ENCODE assay signal across 8 cellular contexts in the genomic region with DNA sequence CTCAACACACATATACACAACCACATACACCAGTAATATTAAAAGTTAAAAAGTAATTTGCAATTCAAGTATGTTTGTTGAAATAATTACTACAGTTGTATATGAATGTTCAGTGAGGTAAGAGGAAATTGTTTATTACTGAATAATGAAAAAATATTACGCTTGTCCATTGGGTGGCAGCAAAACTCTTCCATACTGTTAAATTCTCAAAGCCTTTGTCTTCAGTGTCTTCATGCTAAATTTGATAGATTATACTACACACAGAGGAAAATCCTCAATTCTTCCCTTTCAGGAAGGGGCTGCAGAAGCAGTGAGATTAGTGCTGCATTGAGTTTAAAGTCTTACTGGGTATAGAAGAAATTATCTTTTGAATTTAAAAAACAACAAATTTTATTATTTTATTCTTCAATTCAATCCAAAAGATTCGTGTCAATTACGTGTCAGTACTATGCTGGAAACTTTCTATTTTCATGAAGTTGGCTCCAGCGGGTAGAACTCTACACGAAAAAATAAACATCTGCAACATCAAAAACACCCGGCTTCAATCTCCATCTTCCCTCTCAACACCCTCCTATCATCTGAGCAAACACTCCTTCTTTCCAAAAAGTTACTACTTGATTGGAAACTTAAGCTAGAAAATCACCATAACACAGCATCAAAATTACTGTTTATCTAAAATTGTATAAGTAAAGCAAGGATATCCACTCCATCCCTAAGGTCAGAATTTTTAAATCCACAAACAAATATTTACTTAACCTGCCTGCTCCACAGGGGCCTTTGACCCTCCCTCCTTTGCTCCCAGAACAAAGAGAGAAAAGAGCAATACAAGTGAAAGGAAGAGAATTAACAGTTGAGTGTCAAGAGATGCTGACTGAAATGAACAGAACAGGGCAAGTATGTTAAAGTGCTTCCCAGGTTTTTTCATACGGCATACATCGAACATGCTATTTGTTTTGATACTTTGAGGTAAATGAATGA. TPM values are rescaled to one million over a fixed set of nuclear protein-coding genes. Genes with fewer than 3 reads are reported as not detected.
DNase-seq lines count a peak whose midpoint lies in the region; ATAC-seq and TF ChIP-seq lines count a peak whose summit lies in the region.

No MANE protein-coding gene starts in this region.

- H3K4me2 ChIP-seq in KMS-11: no peak overlapping the region

- no peaks in the 10 kb centered on the region for H3K9me3 Mint-ChIP-seq in endothelial cell (ENCODE audit: unreplicated experiment)
- H3K9me3 Mint-ChIP-seq in nephron: peaks cover 13% of the 10 kb centered on the region

- H3K27me3 ChIP-seq in GM06990 (replicated peaks; ENCODE audit: control insufficient read depth, insufficient read depth, low read length) (no peaks in the 10 kb centered on the region), KMS-11 (ENCODE audit: insufficient read depth, low read depth) (no peaks in the 10 kb centered on the region)

- no peak overlapping the region for H2AFZ ChIP-seq in KMS-11 (ENCODE audit: low read depth)

- DNase-seq in AG09319 (ENCODE audit: extremely low read depth, low read depth) (no peak), GM06990 (ENCODE audit: extremely low read depth, insufficient read length) (peak; percentile 42), RPMI8226 (peak; percentile 67), endothelial cell (ENCODE audit: low spot score) (peak; percentile 25)

- H3K4me1 Mint-ChIP-seq in endothelial cell (ENCODE audit: unreplicated experiment) (no peaks in the 10 kb centered on the region), nephron (no peaks in the 10 kb centered on the region)

- H3K27me3 Mint-ChIP-seq in endothelial cell (ENCODE audit: unreplicated experiment): no peaks in the 10 kb centered on the region
- peaks cover 12% of the 10 kb centered on the region for H3K27me3 Mint-ChIP-seq in nephron (ENCODE audit: low read depth)

- ATAC-seq in HG03095 (IDR thresholded peaks at IDR 0.05; ENCODE audit: unreplicated experiment): no peak
- ATAC-seq in GM21360 (IDR thresholded peaks at IDR 0.05; ENCODE audit: unreplicated experiment): no peak

- no peak overlapping the region for H3K27ac ChIP-seq in KMS-11

- H3K4me3 ChIP-seq in GM06990 (replicated peaks; ENCODE audit: low read depth, low read length) (no peak overlapping the region), KMS-11 (IDR thresholded peaks at IDR 0.05; ENCODE audit: insufficient read depth, low read depth, low read length) (no peak overlapping the region)

- no peaks in the 10 kb centered on the region for H3K4me1 ChIP-seq in KMS-11 (ENCODE audit: low read depth, poor library complexity, severe bottlenecking)

- no peaks in the 10 kb centered on the region for H3K79me2 ChIP-seq in KMS-11 (ENCODE audit: insufficient read depth, low read depth)

- H3K36me3 ChIP-seq in GM06990 (ENCODE audit: control insufficient read depth, insufficient read depth, low read length) (no peaks in the 10 kb centered on the region), KMS-11 (ENCODE audit: insufficient read depth) (no peaks in the 10 kb centered on the region)

- no peak overlapping the region for H3K9ac ChIP-seq in KMS-11

- H3K27ac Mint-ChIP-seq in endothelial cell (ENCODE audit: unreplicated experiment) (no peak overlapping the region), nephron (no peak overlapping the region)

- H3K4me3 Mint-ChIP-seq in endothelial cell (ENCODE audit: unreplicated experiment) (no peak overlapping the region), nephron (no peak overlapping the region)

- TF ChIP-seq CTCF in AG09319 (IDR thresholded peaks at IDR 0.05; ENCODE audit: low read depth, low read length): peak; percentile 38
- TF ChIP-seq CTCF in GM06990 (IDR thresholded peaks at IDR 0.05; ENCODE audit: insufficient read depth, low read length, poor library complexity, severe bottlenecking): peak; percentile 45
- TF ChIP-seq CTCF in KMS-11 (conservative IDR thresholded peaks at IDR 0.05; ENCODE audit: low read depth, low read length): peak; percentile 86
- peak; percentile 63 for TF ChIP-seq CTCF in endothelial cell (IDR thresholded peaks at IDR 0.05; ENCODE audit: unreplicated experiment)
- peak; percentile 54 to 67 (median 54) for TF ChIP-seq CTCF in nephron (IDR thresholded peaks at IDR 0.05; ENCODE audit: unreplicated experiment in 3 of 3)

- H3K36me3 Mint-ChIP-seq in endothelial cell (ENCODE audit: low read depth, unreplicated experiment) (no peaks in the 10 kb centered on the region), nephron (ENCODE audit: low read depth) (peaks cover 5% of the 10 kb centered on the region)

- H4K20me1 ChIP-seq in KMS-11 (ENCODE audit: insufficient read depth): no peaks in the 10 kb centered on the region

RNA-seq across cellular contexts. Expression of gene TES, which starts 37.0 kb away (rescaled TPM):
- 63.4 TPM for total RNA-seq in endothelial cell (ENCODE audit: unreplicated experiment)
